10 cellular contexts compared by ENCODE assay signal in genomic region chr6:43367245-43367984, GRCh38. TPM values are rescaled to one million over a fixed set of nuclear protein-coding genes. Genes with fewer than 3 reads are reported as not detected.
DNase-seq lines count a peak whose midpoint lies in the region; FAIRE-seq and TF ChIP-seq lines count a peak whose summit lies in the region.
"Had no signal": no experiment of that assay in that cellular context is flagged by ENCODE, and none has a peak within 500 bp of the region (broad histone marks: within the 10 kb centered on the region; RNA-seq: fewer than 3 reads in every experiment).

No MANE protein-coding gene starts in this region.

- peaks cover 0 to 19% (median 0%) of the 10 kb centered on the region in 11 experiments; a peak in 5 of 22 replicates for H4K20me1 ChIP-seq in BLaER1 treated with 17β-estradiol and CSF1 and Interleukin-3, amounts not matched to agents 10 nM and 100 nM

- H3K9ac ChIP-seq in BLaER1 treated with 17β-estradiol and CSF1 and Interleukin-3, amounts not matched to agents 10 nM and 100 nM: peak overlapping the region; percentile 88 to 97 (median 94); a peak in 19 of 22 replicates

- peak overlapping the region; percentile 88 to 97 (median 92) for H3K4me3 ChIP-seq in BLaER1 treated with 17β-estradiol and CSF1 and Interleukin-3, amounts not matched to agents 10 nM and 100 nM

- H3K27me3 ChIP-seq in BLaER1 treated with 17β-estradiol and CSF1 and Interleukin-3, amounts not matched to agents 10 nM and 100 nM: peaks cover 0 to 14% (median 9%) of the 10 kb centered on the region in 11 experiments; a peak in 12 of 22 replicates

- peaks cover 26 to 79% (median 60%) of the 10 kb centered on the region in 10 experiments for H3K4me1 ChIP-seq in BLaER1 treated with 17β-estradiol and CSF1 and Interleukin-3, amounts not matched to agents 10 nM and 100 nM

- H3K9me3 Mint-ChIP-seq in activated CD4-positive, alpha-beta memory T cell treated with anti-CD3 and anti-CD28 coated beads, Interleukin-2, amount 10 ng/mL, durations not matched to agents 7 days and 5 days: no peaks in the 10 kb centered on the region
- H3K9me3 Mint-ChIP-seq in mesothelial cell of epicardium: no peaks in the 10 kb centered on the region

- no peaks in the 10 kb centered on the region for H3K9me3 ChIP-seq in BLaER1 treated with 17β-estradiol and CSF1 and Interleukin-3, amounts not matched to agents 10 nM and 100 nM (replicated peaks in 1 of 11)

- peaks cover 28% of the 10 kb centered on the region for H3K36me3 Mint-ChIP-seq in activated CD4-positive, alpha-beta memory T cell treated with anti-CD3 and anti-CD28 coated beads, Interleukin-2, amount 10 ng/mL, durations not matched to agents 7 days and 5 days (ENCODE audit: low read depth)
- H3K36me3 Mint-ChIP-seq in mesothelial cell of epicardium: peaks cover 12% of the 10 kb centered on the region

- no peak for DNase-seq in GM19239 (ENCODE audit: insufficient read length, low spot score)
- no peak for DNase-seq in activated CD4-positive, alpha-beta memory T cell treated with anti-CD3 and anti-CD28 coated beads, Interleukin-2, amount 10 ng/mL, durations not matched to agents 7 days and 5 days
- no peak for DNase-seq in mesothelial cell of epicardium (ENCODE audit: low spot score in 2 of 2, unreplicated experiment in 2 of 2)
- no peak for DNase-seq in DMS114 treated with DMSO at 0.1 percent for 48 hours (lab: John Stamatoyannopoulos, UW; ENCODE audit: unreplicated experiment)
- DNase-seq in NCI-H1694 treated with DMSO at 0.1 percent for 48 hours (lab: John Stamatoyannopoulos, UW): no peak
- no peak for DNase-seq in GM19238 (ENCODE audit: insufficient read length, low spot score)
- no peak for DNase-seq in amygdala (lab: John Stamatoyannopoulos, UW)
- DNase-seq: activated effector memory CD4-positive, alpha-beta T cell treated with anti-CD3 and anti-CD28 coated beads, Interleukin-2, amount 50 U/mL, for 16 hours had no signal

- H3K27me3 Mint-ChIP-seq in activated CD4-positive, alpha-beta memory T cell treated with anti-CD3 and anti-CD28 coated beads, Interleukin-2, amount 10 ng/mL, durations not matched to agents 7 days and 5 days: peaks cover 3% of the 10 kb centered on the region
- H3K27me3 Mint-ChIP-seq in mesothelial cell of epicardium (ENCODE audit: low read depth): no peaks in the 10 kb centered on the region

- H3K4me1 Mint-ChIP-seq in activated CD4-positive, alpha-beta memory T cell treated with anti-CD3 and anti-CD28 coated beads, Interleukin-2, amount 10 ng/mL, durations not matched to agents 7 days and 5 days: peaks cover 27% of the 10 kb centered on the region
- peaks cover 24% of the 10 kb centered on the region for H3K4me1 Mint-ChIP-seq in mesothelial cell of epicardium

- H3K4me3 Mint-ChIP-seq in activated CD4-positive, alpha-beta memory T cell treated with anti-CD3 and anti-CD28 coated beads, Interleukin-2, amount 10 ng/mL, durations not matched to agents 7 days and 5 days: peak overlapping the region; percentile 28
- H3K4me3 Mint-ChIP-seq in mesothelial cell of epicardium: peak overlapping the region; percentile 83

- CTCF ChIA-PET in activated CD4-positive, alpha-beta memory T cell treated with anti-CD3 and anti-CD28 coated beads, Interleukin-2, amount 10 ng/mL, durations not matched to agents 7 days and 5 days (lab: Charles Lee): interaction anchor here (1.3 to 4.7 kb wide), 2 partner anchors 31 to 104 kb away, joined by 3 to 22 read pairs; no protein-coding TSS in a partner anchor

- no peak for TF ChIP-seq CTCF in mesothelial cell of epicardium (IDR thresholded peaks at IDR 0.05; ENCODE audit: unreplicated experiment)

- peak; percentile 28 for FAIRE-seq in GM19239 (lab: Jason Lieb, UNC)

- no peak overlapping the region for H3K27ac Mint-ChIP-seq in activated CD4-positive, alpha-beta memory T cell treated with anti-CD3 and anti-CD28 coated beads, Interleukin-2, amount 10 ng/mL, durations not matched to agents 7 days and 5 days
- H3K27ac Mint-ChIP-seq in mesothelial cell of epicardium: no peak overlapping the region

- peaks cover 30 to 40% (median 32%) of the 10 kb centered on the region in 11 experiments for H3K36me3 ChIP-seq in BLaER1 treated with 17β-estradiol and CSF1 and Interleukin-3, amounts not matched to agents 10 nM and 100 nM

- peak overlapping the region in 10 of 11 experiments; percentile 15 to 96 (median 93); a peak in 18 of 22 replicates for H3K27ac ChIP-seq in BLaER1 treated with 17β-estradiol and CSF1 and Interleukin-3, amounts not matched to agents 10 nM and 100 nM

- POLR2A ChIA-PET in activated CD4-positive, alpha-beta memory T cell treated with anti-CD3 and anti-CD28 coated beads, Interleukin-2, amount 10 ng/mL, durations not matched to agents 7 days and 5 days (lab: Charles Lee): interaction anchor here (0.8 to 4.5 kb wide), 6 partner anchors 11 to 355 kb away, joined by 3 to 103 read pairs (median 16); partner anchors contain the start of gene ABCC10

- peak overlapping the region; percentile 84 to 98 (median 91) for H3K4me2 ChIP-seq in BLaER1 treated with 17β-estradiol and CSF1 and Interleukin-3, amounts not matched to agents 10 nM and 100 nM

RNA-seq across cellular contexts. Expression of gene ZNF318, which starts 2.0 kb away (rescaled TPM):
- 10 to 100 TPM; 16.2 to 16.9 TPM for total RNA-seq in activated CD4-positive, alpha-beta memory T cell treated with anti-CD3 and anti-CD28 coated beads, Interleukin-2, amount 10 ng/mL, durations not matched to agents 7 days and 5 days
- total RNA-seq in mesothelial cell of epicardium: 26.9 to 29.0 TPM (median 28.1 TPM) in 3 replicates

RNA-seq across cellular contexts. Expression of gene CRIP3, which starts 58.8 kb away (rescaled TPM):
- under 1 TPM in 1 of 2 experiments, not detected in 1; 0.88 TPM for total RNA-seq in activated CD4-positive, alpha-beta memory T cell treated with anti-CD3 and anti-CD28 coated beads, Interleukin-2, amount 10 ng/mL, durations not matched to agents 7 days and 5 days
- 2.2 to 3.4 TPM (median 2.9 TPM) in 3 replicates for total RNA-seq in mesothelial cell of epicardium
- total RNA-seq: myocyte had no signal

RNA-seq across cellular contexts. Expression of gene ABCC10, which starts 59.9 kb away (rescaled TPM):
- 10 to 100 TPM; 46.8 to 49.8 TPM for total RNA-seq in activated CD4-positive, alpha-beta memory T cell treated with anti-CD3 and anti-CD28 coated beads, Interleukin-2, amount 10 ng/mL, durations not matched to agents 7 days and 5 days
- 55.8 to 60.2 TPM (median 60.1 TPM) in 3 replicates for total RNA-seq in mesothelial cell of epicardium
